23 cellular contexts compared by ENCODE assay signal in the genomic region with DNA sequence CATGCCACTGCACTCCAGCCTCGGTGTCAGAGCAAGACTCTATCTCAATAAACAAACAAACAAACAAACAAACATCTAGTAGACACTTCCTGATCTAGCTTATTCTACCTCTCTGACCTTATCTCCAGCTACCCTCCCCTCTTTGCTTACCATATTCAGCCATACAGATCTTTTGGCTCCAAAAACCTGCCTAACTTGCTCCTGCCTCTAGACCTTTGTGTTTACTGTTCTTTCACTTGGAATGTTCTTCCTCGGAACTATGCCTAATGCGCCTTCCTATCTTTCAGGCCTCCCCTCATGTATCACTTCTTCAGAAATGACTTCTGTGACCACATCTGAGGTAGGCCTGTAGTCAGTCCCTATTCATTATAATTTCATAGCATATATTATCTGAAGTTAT. TPM values are rescaled to one million over a fixed set of nuclear protein-coding genes. Genes with fewer than 3 reads are reported as not detected.
"Had no signal": no experiment of that assay in that cellular context is flagged by ENCODE, and none has a peak within 500 bp of the region (broad histone marks: within the 10 kb centered on the region; RNA-seq: fewer than 3 reads in every experiment).

No MANE protein-coding gene starts in this region.

- H3K27ac ChIP-seq: colonic mucosa, hepatocyte, right atrium auricular region, tibial artery had no signal

- ATAC-seq: left cardiac atrium; left ventricle myocardium superior; naive thymus-derived CD4-positive, alpha-beta T cell; stimulated activated naive CD8-positive, alpha-beta T cell treated with anti-CD3 and anti-CD28 coated beads, Interleukin-15, Interleukin-2, amounts not matched to agents 100 U/mL and 50 U/mL, for 24 hours had no signal

- H3K4me1 ChIP-seq: colonic mucosa, right atrium auricular region, tibial artery had no signal

- DNase-seq: colonic mucosa; dermis blood vessel endothelial cell; effector CD4-positive, alpha-beta T cell; endodermal cell; head of caudate nucleus; kidney; left cardiac atrium; left ventricle myocardium superior; naive thymus-derived CD4-positive, alpha-beta T cell; nephron progenitor cell; small intestine; stimulated activated CD4-positive, alpha-beta T cell treated with anti-CD3 and anti-CD28 coated beads, Interleukin-12 subunit alpha, Interleukin-12 subunit beta, amount 100 ng/mL, for 4 hours; stimulated activated naive CD8-positive, alpha-beta T cell treated with anti-CD3 and anti-CD28 coated beads, Interleukin-15, Interleukin-2, amounts not matched to agents 100 U/mL and 50 U/mL, for 24 hours; tibial artery had no signal

- H3K4me3 ChIP-seq: colonic mucosa, hepatocyte, right atrium auricular region, tibial artery had no signal

- H3K27me3 ChIP-seq: colonic mucosa, hepatocyte, right atrium auricular region, tibial artery had no signal

- H3K9me3 ChIP-seq: colonic mucosa, right atrium auricular region had no signal

- H3K36me3 ChIP-seq: colonic mucosa, right atrium auricular region, tibial artery had no signal

RNA-seq across cellular contexts. Expression of a gene that starts 20.3 kb away (rescaled TPM):
- total RNA-seq: cerebellum, colonic mucosa, dermis blood vessel endothelial cell, endothelial cell of umbilical vein, hepatocyte, kidney, left cardiac atrium, left ventricle myocardium superior, lung microvascular endothelial cell, mesenteric fat pad, mononuclear cell, osteoblast, right atrium auricular region, temporal lobe had no signal
